ENCODE assay signal across 17 cellular contexts in the genomic region with DNA sequence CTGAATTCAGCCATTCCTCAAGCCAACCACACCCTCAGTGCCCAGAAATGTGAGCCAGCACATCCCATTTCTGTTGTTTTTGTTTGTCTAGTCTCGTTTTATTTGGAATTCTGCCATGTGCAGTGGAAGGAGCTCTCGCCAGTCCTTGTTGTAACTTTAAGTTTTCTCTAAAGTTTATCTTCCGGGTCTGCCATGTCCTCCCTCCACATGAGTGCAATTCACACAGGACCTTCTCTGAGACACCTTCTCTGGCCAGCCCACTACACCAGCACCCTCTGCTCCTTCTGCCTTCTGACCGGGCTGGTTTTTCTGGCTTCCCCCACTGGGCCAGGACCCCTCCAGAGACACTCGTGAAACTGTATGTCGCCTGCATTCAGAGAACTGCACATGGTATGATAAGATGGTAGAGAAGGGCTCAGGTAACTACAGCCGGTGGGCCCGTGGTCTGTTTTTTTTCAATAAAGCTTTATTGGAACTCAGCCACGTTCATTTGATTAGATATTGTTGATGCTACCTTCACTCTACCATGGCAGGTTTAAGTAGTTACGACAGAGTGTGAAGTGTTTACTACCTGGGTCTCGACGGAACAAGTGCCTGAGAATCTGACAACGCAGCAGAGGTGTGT.
"Had no signal": no experiment of that assay in that cellular context is flagged by ENCODE, and none has a peak within 500 bp of the region (broad histone marks: within the 10 kb centered on the region; RNA-seq: fewer than 3 reads in every experiment).

No MANE protein-coding gene starts in this region.

- H3K27me3 Mint-ChIP-seq: activated naive CD8-positive, alpha-beta T cell had no signal

- H3K27ac Mint-ChIP-seq: activated naive CD8-positive, alpha-beta T cell; nephron; T-helper 2 cell treated with Interferon-gamma antibody and Interleukin-4, amounts not matched to agents 5 μg/mL and 100 μg/mL, for 36 hours had no signal

- H3K4me3 ChIP-seq: dorsolateral prefrontal cortex, esophagus squamous epithelium, gastroesophageal sphincter, prostate gland had no signal

- H3K9me3 ChIP-seq: esophagus squamous epithelium, prostate gland had no signal

- H3K4me1 ChIP-seq: gastroesophageal sphincter, prostate gland had no signal

- H3K36me3 Mint-ChIP-seq: activated naive CD8-positive, alpha-beta T cell had no signal

- H3K4me3 Mint-ChIP-seq: activated naive CD8-positive, alpha-beta T cell; nephron; T-helper 2 cell treated with Interferon-gamma antibody and Interleukin-4, amounts not matched to agents 5 μg/mL and 100 μg/mL, for 36 hours had no signal

- H3K4me1 Mint-ChIP-seq: nephron had no signal

- H3K9me3 Mint-ChIP-seq: T-helper 2 cell treated with Interferon-gamma antibody and Interleukin-4, amounts not matched to agents 5 μg/mL and 100 μg/mL, for 36 hours had no signal

- DNase-seq: activated CD4-positive, alpha-beta T cell treated with anti-CD3 and anti-CD28 coated beads, Interleukin-2, amount 50 U/mL, for 1 hour; activated gamma-delta T cell; activated T-cell treated with anti-CD3 and anti-CD28 coated beads, Interleukin-2, amount 50 U/mL, for 1 hour; esophagus squamous epithelium; left ventricle myocardium superior; mesendoderm; occipital lobe; stimulated activated CD4-positive, alpha-beta T cell treated with anti-CD3 and anti-CD28 coated beads, Interleukin-15, amount 100 ng/mL, for 24 hours; stimulated activated CD4-positive, alpha-beta T cell treated with anti-CD3 and anti-CD28 coated beads, Interleukin-4, amount 100 ng/mL, for 24 hours; trophoblast cell had no signal

- H3K27ac ChIP-seq: esophagus squamous epithelium, gastroesophageal sphincter, prostate gland had no signal

- H3K36me3 ChIP-seq: esophagus squamous epithelium, gastroesophageal sphincter, prostate gland had no signal

- FAIRE-seq: kidney had no signal
